Comparison of ENCODE assay signal across 19 cellular contexts in the genomic region with DNA sequence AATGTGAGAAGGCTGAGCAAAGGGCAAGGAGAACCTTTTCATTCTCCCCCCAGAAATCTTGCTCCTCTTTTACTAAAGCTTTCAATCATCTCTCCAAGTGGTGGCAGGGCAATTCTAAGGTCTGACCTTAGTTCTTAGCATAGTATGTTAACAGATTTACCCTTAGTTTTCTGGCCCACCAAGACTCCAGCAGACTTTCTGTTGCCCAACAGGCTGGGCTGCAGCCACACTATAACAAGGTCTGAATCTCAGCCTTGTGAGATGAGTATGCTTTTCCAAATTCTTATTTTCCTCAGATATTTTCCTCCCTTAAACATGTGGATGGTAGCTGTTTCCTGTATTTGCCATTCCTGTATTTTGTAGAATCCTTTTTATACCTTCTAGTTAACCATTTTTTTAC.
DNase-seq lines count a peak whose midpoint lies in the region; ATAC-seq and TF ChIP-seq lines count a peak whose summit lies in the region.
"Had no signal": no experiment of that assay in that cellular context is flagged by ENCODE, and none has a peak within 500 bp of the region (broad histone marks: within the 10 kb centered on the region; RNA-seq: fewer than 3 reads in every experiment).

No MANE protein-coding gene starts in this region.

- peak; percentile 38 for DNase-seq in AG10803 (ENCODE audit: low read depth)
- DNase-seq in GM03348 (ENCODE audit: low spot score): peak; percentile 3
- DNase-seq in fibroblast of peridontal ligament (ENCODE audit: extremely low read depth): peak; percentile 27
- DNase-seq in stimulated activated CD4-positive, alpha-beta T cell treated with anti-CD3 and anti-CD28 coated beads, Interleukin-15, amount 100 ng/mL, for 24 hours: no peak
- no peak for DNase-seq in SKM-1 (lab: John Stamatoyannopoulos, UW; ENCODE audit: unreplicated experiment)
- no peak for DNase-seq in RKO (ENCODE audit: low spot score)
- DNase-seq: AML-193; Calu3; CD4-positive, alpha-beta T cell; DMS79 treated with DMSO at 0.1 percent for 48 hours; GF-D8; H7; IMR-90 had no signal

- no peak for ATAC-seq in GM19455 (IDR thresholded peaks at IDR 0.05; ENCODE audit: unreplicated experiment)
- ATAC-seq: GM12878, K562 had no signal

- POLR2A ChIA-PET in HEK293 (lab: Yijun Ruan, JAX): interaction anchor here (3.5 kb wide), 1 partner anchor 70 kb away, joined by 13 read pairs; a partner anchor contains a TSS

- peaks cover 56% of the 10 kb centered on the region for H3K4me1 ChIP-seq in HEK293 (ENCODE audit: control insufficient read depth, insufficient read depth, low read length)

- H3K4me3 ChIP-seq in AG10803 (ENCODE audit: low read length): no peak overlapping the region
- no peak overlapping the region for H3K4me3 ChIP-seq in HEK293 (ENCODE audit: low read depth, low read length)
- H3K4me3 ChIP-seq: GM12878, GM23338, K562 had no signal

- TF ChIP-seq CTCF in AG10803 (conservative IDR thresholded peaks at IDR 0.05; ENCODE audit: low read length) (no peak), HEK293 (tag by site-specific recombination; IDR thresholded peaks at IDR 0.05) (no peak)

- CTCF ChIA-PET in HEK293 (lab: Yijun Ruan, JAX): interaction anchor here (0.6 to 2.8 kb wide), 12 partner anchors 9 to 217 kb away, joined by 3 to 18 read pairs (median 3); no protein-coding TSS in a partner anchor

- no peaks in the 10 kb centered on the region for H3K36me3 ChIP-seq in HEK293 (ENCODE audit: control insufficient read depth in 2 of 2, insufficient read depth in 1 of 2, low read length in 2 of 2)

- H3K27ac ChIP-seq in HEK293 (ENCODE audit: extremely low read depth, low read depth, low read length): no peak overlapping the region
- H3K27ac ChIP-seq: C4-2B had no signal

- H3K9me3 ChIP-seq in HEK293 (ENCODE audit: control insufficient read depth, insufficient read depth, low read depth, low read length): no peaks in the 10 kb centered on the region

TF ChIP-seq in HEK293, 187 proteins besides CTCF, POLR2A, EP300 and RAD21:
- no peak for TF ChIP-seq TRIM28 (IDR thresholded peaks at IDR 0.05; ENCODE audit: borderline replicate concordance, low read length)
- TF ChIP-seq, protein P1, sequence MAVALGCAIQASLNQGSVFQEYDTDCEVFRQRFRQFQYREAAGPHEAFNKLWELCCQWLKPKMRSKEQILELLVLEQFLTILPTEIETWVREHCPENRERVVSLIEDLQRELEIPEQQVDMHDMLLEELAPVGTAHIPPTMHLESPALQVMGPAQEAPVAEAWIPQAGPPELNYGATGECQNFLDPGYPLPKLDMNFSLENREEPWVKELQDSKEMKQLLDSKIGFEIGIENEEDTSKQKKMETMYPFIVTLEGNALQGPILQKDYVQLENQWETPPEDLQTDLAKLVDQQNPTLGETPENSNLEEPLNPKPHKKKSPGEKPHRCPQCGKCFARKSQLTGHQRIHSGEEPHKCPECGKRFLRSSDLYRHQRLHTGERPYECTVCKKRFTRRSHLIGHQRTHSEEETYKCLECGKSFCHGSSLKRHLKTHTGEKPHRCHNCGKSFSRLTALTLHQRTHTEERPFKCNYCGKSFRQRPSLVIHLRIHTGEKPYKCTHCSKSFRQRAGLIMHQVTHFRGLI (tag by site-specific recombination; IDR thresholded peaks at IDR 0.05): peak; percentile 91

Comparison
In these comparisons a context has a peak if more than half of its experiments do, and no peak if none do; other contexts are left out.
1. DNase-seq: peak in AG10803 (single experiment), GM03348 (single experiment) and fibroblast of peridontal ligament (single experiment); none in stimulated activated CD4-positive, alpha-beta T cell treated with anti-CD3 and anti-CD28 coated beads, Interleukin-15, amount 100 ng/mL, for 24 hours (single experiment), SKM-1 (single experiment) and RKO (single experiment).